Comparison of ENCODE assay signal across 25 cellular contexts in the genomic region with DNA sequence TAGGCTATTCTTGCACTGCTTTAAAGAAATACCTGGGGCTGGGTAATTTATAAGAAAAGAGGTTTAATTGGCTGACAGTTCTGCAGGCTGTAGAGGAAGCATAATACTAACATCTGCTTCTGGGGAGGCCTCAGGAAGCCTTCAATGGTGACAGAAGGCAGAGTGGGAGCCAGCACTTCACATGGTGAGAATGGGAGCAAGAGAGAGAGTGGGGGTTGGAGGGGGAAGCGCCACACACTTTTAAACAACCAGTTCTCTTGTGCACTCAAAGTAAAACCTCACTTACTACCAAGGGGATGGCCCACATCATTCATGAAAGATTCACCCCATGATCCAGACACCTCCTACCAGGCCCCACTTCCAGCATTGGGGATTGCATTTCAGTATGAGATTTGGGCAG.
"Had no signal": no experiment of that assay in that cellular context is flagged by ENCODE, and none has a peak within 500 bp of the region (broad histone marks: within the 10 kb centered on the region; RNA-seq: fewer than 3 reads in every experiment).

No MANE protein-coding gene starts in this region.

- H3K4me3 ChIP-seq: hepatocyte, left ventricle myocardium inferior, pancreas, psoas muscle, right atrium auricular region, spleen, upper lobe of left lung had no signal

- H3K4me3 Mint-ChIP-seq: activated B cell treated with CpG ODN at 0.5 μM for 24 hours; activated CD4-positive, alpha-beta T cell treated with anti-CD3 and anti-CD28 coated beads for 36 hours; activated T-cell treated with anti-CD3 and anti-CD28 coated beads, Interleukin-2, amount 50 U/mL, for 72 hours; effector memory CD8-positive, alpha-beta T cell; mesothelial cell of epicardium; nephron; T-helper 17 cell had no signal

- H3K27ac Mint-ChIP-seq: activated B cell treated with CpG ODN at 0.5 μM for 24 hours; activated CD4-positive, alpha-beta T cell treated with anti-CD3 and anti-CD28 coated beads for 36 hours; activated T-cell treated with anti-CD3 and anti-CD28 coated beads, Interleukin-2, amount 50 U/mL, for 72 hours; mesothelial cell of epicardium; nephron; T-helper 17 cell had no signal

- DNase-seq: activated B cell treated with CpG ODN at 0.5 μM for 24 hours; activated CD4-positive, alpha-beta T cell treated with anti-CD3 and anti-CD28 coated beads for 36 hours; activated CD4-positive, alpha-beta T cell treated with anti-CD3 and anti-CD28 coated beads, Interleukin-2, amount 50 U/mL, for 4 hours; activated effector memory CD4-positive, alpha-beta T cell treated with Interleukin-2 at 50 U/mL for 16 hours; activated naive CD4-positive, alpha-beta T cell treated with anti-CD3 and anti-CD28 coated beads, Interleukin-2, amount 50 U/mL, for 16 hours; activated T-cell treated with anti-CD3 and anti-CD28 coated beads, Interleukin-2, amount 50 U/mL, for 72 hours; aorta; brain microvascular endothelial cell; central memory CD4-positive, alpha-beta T cell; effector memory CD8-positive, alpha-beta T cell; foreskin melanocyte; kidney glomerular epithelial cell; left ventricle myocardium inferior; pancreas; psoas muscle; spleen; stimulated activated CD4-positive, alpha-beta T cell treated with anti-CD3 and anti-CD28 coated beads, Interleukin-4, amount 100 ng/mL, for 24 hours; stimulated activated naive CD4-positive, alpha-beta T cell treated with Interleukin-2 at 50 U/mL for 16 hours; T-helper 17 cell; upper lobe of left lung had no signal

- H3K4me1 Mint-ChIP-seq: activated B cell treated with CpG ODN at 0.5 μM for 24 hours had no signal

- H3K27me3 Mint-ChIP-seq: activated B cell treated with CpG ODN at 0.5 μM for 24 hours; activated CD4-positive, alpha-beta T cell treated with anti-CD3 and anti-CD28 coated beads for 36 hours; T-helper 17 cell had no signal

- H3K27ac ChIP-seq: brain microvascular endothelial cell, hepatocyte, left ventricle myocardium inferior, pancreas, psoas muscle, right atrium auricular region, spleen, upper lobe of left lung had no signal

- H3K4me1 ChIP-seq: left ventricle myocardium inferior, psoas muscle, right atrium auricular region, upper lobe of left lung had no signal

- H3K9me3 Mint-ChIP-seq: activated B cell treated with CpG ODN at 0.5 μM for 24 hours had no signal

- ATAC-seq: activated CD4-positive, alpha-beta T cell treated with anti-CD3 and anti-CD28 coated beads for 36 hours; activated T-cell treated with anti-CD3 and anti-CD28 coated beads, Interleukin-2, amount 50 U/mL, for 72 hours; effector memory CD8-positive, alpha-beta T cell; esophagus mucosa; pancreas; psoas muscle; T-helper 17 cell had no signal

- H3K36me3 ChIP-seq: brain microvascular endothelial cell, left ventricle myocardium inferior, pancreas, right atrium auricular region, spleen, upper lobe of left lung had no signal

- H3K27me3 ChIP-seq: brain microvascular endothelial cell, hepatocyte, pancreas, right atrium auricular region, spleen, upper lobe of left lung had no signal

- H3K9me3 ChIP-seq: pancreas, psoas muscle, right atrium auricular region, upper lobe of left lung had no signal
